ENCODE assay signal across 12 cellular contexts in the genomic region with DNA sequence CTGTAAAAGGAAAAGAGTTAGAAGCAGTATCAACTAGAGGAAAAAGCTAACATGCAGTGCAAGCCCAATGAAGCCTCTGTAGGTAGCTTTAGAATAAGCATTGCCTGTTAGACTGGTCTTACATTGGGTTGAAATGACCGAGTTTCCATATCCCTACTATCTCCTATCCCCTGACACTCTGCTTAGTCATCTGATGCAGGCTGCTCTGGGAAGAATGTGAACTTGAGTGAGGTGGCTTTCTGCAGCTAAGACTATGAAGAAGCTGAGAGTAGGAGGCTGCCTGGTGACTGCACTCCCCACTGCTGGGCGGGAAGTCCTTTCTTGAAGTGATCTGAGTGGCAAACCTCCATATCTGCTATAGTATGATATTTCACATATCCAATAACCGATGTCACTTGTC.
DNase-seq lines count a peak whose midpoint lies in the region; ATAC-seq and TF ChIP-seq lines count a peak whose summit lies in the region.
"Had no signal": no experiment of that assay in that cellular context is flagged by ENCODE, and none has a peak within 500 bp of the region (broad histone marks: within the 10 kb centered on the region; RNA-seq: fewer than 3 reads in every experiment).

No MANE protein-coding gene starts in this region.

- ATAC-seq in upper lobe of right lung (peak; percentile 63), GM18502 (IDR thresholded peaks at IDR 0.05; ENCODE audit: poor library complexity, unreplicated experiment) (no peak), GM19324 (IDR thresholded peaks at IDR 0.05; ENCODE audit: low FRiP score, unreplicated experiment) (no peak), HG03460 (IDR thresholded peaks at IDR 0.05; ENCODE audit: unreplicated experiment) (no peak)
- ATAC-seq: left colon had no signal

- peak overlapping the region; percentile 11 for H3K27ac ChIP-seq in upper lobe of right lung

- H3K9me3 ChIP-seq in adipocyte (ENCODE audit: control insufficient read depth, low read length) = no peaks in the 10 kb centered on the region
- H3K9me3 ChIP-seq in upper lobe of right lung = no peaks in the 10 kb centered on the region

- DNase-seq in SIG-M5 treated with dmso at 0.1 percent for 504 hours (lab: John Stamatoyannopoulos, UW; ENCODE audit: unreplicated experiment) = peak; percentile 33
- DNase-seq in SIG-M5 (lab: John Stamatoyannopoulos, UW) = no peak
- DNase-seq in adipocyte (ENCODE audit: low read depth) = peak; percentile 34
- DNase-seq in hepatic stellate cell (ENCODE audit: low spot score) = peak; percentile 63
- DNase-seq in upper lobe of right lung = no peak
- DNase-seq: GF-D8; left colon; NCI-H2029 treated with DMSO at 0.1 percent for 48 hours; stimulated activated naive CD4-positive, alpha-beta T cell had no signal

- H3K36me3 ChIP-seq in adipocyte (ENCODE audit: control insufficient read depth, insufficient read depth, low read length, severe bottlenecking) (no peaks in the 10 kb centered on the region), upper lobe of right lung (no peaks in the 10 kb centered on the region)

- H3K4me1 ChIP-seq in adipocyte (ENCODE audit: control insufficient read depth, insufficient read depth, low read length) (peaks cover 12% of the 10 kb centered on the region), upper lobe of right lung (no peaks in the 10 kb centered on the region)

- no peak overlapping the region for H3K9ac ChIP-seq in adipocyte (ENCODE audit: low read length)

- intact Hi-C loops in upper lobe of right lung (cut with DNase I) = no loop called here

- H3K4me3 ChIP-seq in adipocyte (ENCODE audit: low read length) (peak overlapping the region; percentile 5), upper lobe of right lung (no peak overlapping the region)

- no peaks in the 10 kb centered on the region for H3K27me3 ChIP-seq in adipocyte (replicated peaks; ENCODE audit: control insufficient read depth, insufficient read depth, low read length)
- H3K27me3 ChIP-seq in upper lobe of right lung = no peaks in the 10 kb centered on the region

- no peak for TF ChIP-seq CTCF in upper lobe of right lung (IDR thresholded peaks at IDR 0.05)

Comparison
In these comparisons a context has a peak if more than half of its experiments do, and no peak if none do; other contexts are left out.
1. DNase-seq: peak in SIG-M5 treated with dmso at 0.1 percent for 504 hours (single experiment), adipocyte (single experiment) and hepatic stellate cell (single experiment); none in SIG-M5 (single experiment) and upper lobe of right lung (single experiment).